7 cellular contexts compared by ENCODE assay signal in the genomic region with DNA sequence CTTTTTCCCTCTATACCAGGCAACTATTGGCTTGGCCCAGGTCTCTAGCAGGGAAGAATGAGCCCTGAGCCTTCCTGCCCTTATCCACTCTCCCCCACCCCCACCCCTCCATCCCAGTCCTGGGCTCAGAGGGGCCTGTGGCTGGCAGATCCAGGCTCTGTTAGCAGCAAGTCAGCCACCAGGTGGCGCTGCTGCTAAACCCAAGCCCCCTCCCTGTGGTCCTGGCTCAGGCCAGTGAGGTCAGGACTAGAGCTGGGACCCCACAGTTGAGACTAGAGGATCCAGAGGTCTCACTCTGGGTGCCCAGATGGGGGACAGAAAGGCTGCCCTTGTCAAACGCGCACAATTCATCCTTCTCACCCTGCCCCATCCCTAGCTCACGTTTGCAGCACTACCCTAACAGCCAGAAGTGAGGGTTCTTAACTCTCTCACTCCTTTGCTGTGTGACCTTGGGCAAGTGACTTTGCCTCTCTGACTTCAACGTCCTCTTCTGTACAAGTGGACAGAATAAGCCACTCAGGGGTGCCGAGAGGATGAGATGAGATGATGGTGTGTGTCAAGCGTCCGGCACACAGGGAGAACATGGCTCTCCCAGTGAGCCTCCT. TPM values are rescaled to one million over a fixed set of nuclear protein-coding genes. Genes with fewer than 3 reads are reported as not detected.
DNase-seq lines count a peak whose midpoint lies in the region; ATAC-seq and TF ChIP-seq lines count a peak whose summit lies in the region.

No MANE protein-coding gene starts in this region.

- no peaks in the 10 kb centered on the region for H3K36me3 Mint-ChIP-seq in T-cell
- H3K36me3 Mint-ChIP-seq in brain = no peaks in the 10 kb centered on the region

- H3K36me3 ChIP-seq in GM06990 (ENCODE audit: control insufficient read depth, insufficient read depth, low read length) = no peaks in the 10 kb centered on the region

- CTCF ChIA-PET in T-cell (lab: Charles Lee) = interaction anchor here (0.8 to 0.9 kb wide), 2 partner anchors 191 to 706 kb away, joined by 3 read pairs; no protein-coding TSS in a partner anchor

- H3K4me3 Mint-ChIP-seq in T-cell (no peak overlapping the region), brain (no peak overlapping the region)

- peak; percentile 90 for TF ChIP-seq CTCF in GM06990 (IDR thresholded peaks at IDR 0.05; ENCODE audit: insufficient read depth, low read length, poor library complexity, severe bottlenecking)
- peak; percentile 95 to 97 for TF ChIP-seq CTCF in brain (conservative IDR thresholded peaks at IDR 0.05)

- DNase-seq in GM06990 (ENCODE audit: extremely low read depth, insufficient read length) = peak; percentile 13
- peak in 28 of 34 experiments; percentile 3 to 47 (median 20) for DNase-seq in T-cell
- DNase-seq in iPS-NIHi11 (ENCODE audit: low spot score) = peak; percentile 93
- DNase-seq in stimulated activated CD4-positive, alpha-beta T cell treated with anti-CD3 and anti-CD28 coated beads, Interleukin-15, amount 100 ng/mL, for 24 hours = peak; percentile 67

- H3K27me3 Mint-ChIP-seq in T-cell (peaks cover 14 to 18% of the 10 kb centered on the region in 2 donors), brain (peaks cover 17% of the 10 kb centered on the region)

- H3K4me3 ChIP-seq in GM06990 (replicated peaks; ENCODE audit: low read depth, low read length) = no peak overlapping the region

- no peak overlapping the region for H3K27ac Mint-ChIP-seq in T-cell
- no peak overlapping the region for H3K27ac Mint-ChIP-seq in brain

- no peaks in the 10 kb centered on the region; the same call in 1 of the 2 replicates for H3K27me3 ChIP-seq in GM06990 (replicated peaks; ENCODE audit: control insufficient read depth, insufficient read depth, low read length)

- no peaks in the 10 kb centered on the region for H3K9me3 Mint-ChIP-seq in T-cell
- H3K9me3 Mint-ChIP-seq in brain = peaks cover 0 to 2% (median 0%) of the 10 kb centered on the region in 5 experiments

- ATAC-seq in HG02885 (IDR thresholded peaks at IDR 0.05; ENCODE audit: poor library complexity, unreplicated experiment) (peak; percentile 66), T-cell (replicated peaks in 1 of 4) (peak in 3 of 4 experiments; percentile 28 to 41 (median 29)), HG02840 (IDR thresholded peaks at IDR 0.05; ENCODE audit: low FRiP score, unreplicated experiment) (no peak)

- POLR2A ChIA-PET in T-cell (lab: Charles Lee) = no interaction called here

- no peaks in the 10 kb centered on the region for H3K4me1 Mint-ChIP-seq in T-cell
- peaks cover 37% of the 10 kb centered on the region for H3K4me1 Mint-ChIP-seq in brain

RNA-seq across cellular contexts. Expression of gene SLC6A1, which starts 46.8 kb away (rescaled TPM):
- total RNA-seq in T-cell = under 1 TPM in 2 of 5 donors, not detected in 3; 0.13 to 0.16 TPM
- polyA plus RNA-seq in brain (ENCODE audit: insufficient read depth, low read depth, low replicate concordance) = 47.7 TPM

Comparison
In these comparisons a context has a peak if more than half of its experiments do, and no peak if none do; other contexts are left out.
1. DNase-seq: peak in every context shown above with its lines; median percentile 93 in iPS-NIHi11; 67 in stimulated activated CD4-positive, alpha-beta T cell treated with anti-CD3 and anti-CD28 coated beads, Interleukin-15, amount 100 ng/mL, for 24 hours; 20 in T-cell; 13 in GM06990.